Comparison of ENCODE assay signal across 3 cellular contexts in genomic region chr3:94331831-94332230, GRCh38.
"Had no signal": no experiment of that assay in that cellular context is flagged by ENCODE, and none has a peak within 500 bp of the region (broad histone marks: within the 10 kb centered on the region; RNA-seq: fewer than 3 reads in every experiment).

No MANE protein-coding gene starts in this region.

- H3K4me3 ChIP-seq: GM12878 had no signal

- ATAC-seq: GM12878 had no signal

- DNase-seq: GDM1, GF-D8 had no signal
